In the genomic region with DNA sequence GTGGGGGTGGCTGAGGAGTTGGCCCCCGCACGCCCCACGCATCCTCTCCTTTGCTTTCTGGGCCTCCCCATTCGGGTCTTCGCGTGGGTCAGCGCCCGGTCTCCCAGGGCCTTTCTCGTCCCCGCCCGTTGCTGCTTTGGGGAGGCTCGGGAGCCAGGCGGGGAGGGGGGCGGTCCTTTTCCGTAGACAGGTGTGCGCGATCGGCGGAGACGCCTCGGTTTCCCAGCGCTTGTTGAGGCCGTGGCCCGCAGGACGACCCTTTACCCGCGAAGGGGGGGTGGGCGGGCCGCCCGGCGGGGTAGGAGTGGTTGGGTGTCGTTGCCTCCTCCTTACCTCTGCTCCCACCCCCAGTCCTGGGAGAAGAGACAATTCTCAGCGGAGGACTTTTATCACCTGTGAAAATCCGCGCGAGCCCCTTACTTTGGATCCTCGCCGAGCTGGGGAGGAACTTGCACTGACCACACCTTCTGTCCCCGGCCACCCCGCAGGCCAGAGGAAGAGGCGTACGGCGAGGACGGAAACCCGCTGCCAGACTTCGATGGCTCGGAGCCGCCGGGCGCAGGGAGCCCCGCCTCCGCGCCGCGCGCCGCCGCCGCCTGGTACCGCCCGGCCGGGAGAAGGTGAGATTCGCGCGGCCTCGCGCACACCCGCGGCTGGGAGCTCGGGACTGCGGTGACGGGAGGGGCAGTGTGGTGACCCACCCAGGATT, we compare ENCODE assay signal across 1 cellular context.
TF ChIP-seq lines count a peak whose summit lies in the region.

No MANE protein-coding gene starts in this region.

TF ChIP-seq in liver, 16 proteins besides CTCF, POLR2A, EP300 and RAD21 (continued from another document):
- no peak for TF ChIP-seq HNF4G (IDR thresholded peaks at IDR 0.05)
- no peak for TF ChIP-seq HNF4A (conservative IDR thresholded peaks at IDR 0.05)
- TF ChIP-seq GABPA (IDR thresholded peaks at IDR 0.05 in 1 of 2, conservative IDR thresholded peaks at IDR 0.05 in 1 of 2): no peak
- no peak for TF ChIP-seq MAX (IDR thresholded peaks at IDR 0.05)
